In the genomic region with DNA sequence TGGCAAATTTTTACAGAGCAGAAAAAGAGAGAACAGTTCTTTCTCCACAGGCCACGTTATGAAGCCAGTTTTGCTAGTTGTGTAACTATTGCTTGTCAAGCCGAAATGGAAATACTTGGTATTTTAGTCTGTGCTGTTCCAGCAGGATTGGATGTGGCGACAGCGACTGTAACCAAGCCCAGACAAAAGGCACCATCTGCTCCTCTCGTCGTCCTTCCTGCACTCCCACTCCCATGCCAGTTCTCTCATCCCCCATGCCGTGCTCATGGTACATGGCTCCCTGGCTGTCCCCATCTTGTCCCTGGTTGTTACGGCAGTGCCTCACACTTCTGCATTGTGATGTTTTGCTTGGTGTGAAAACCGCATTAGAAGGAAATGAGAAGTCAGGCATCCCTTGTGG, we compare ENCODE assay signal across 17 cellular contexts.
"Had no signal": no experiment of that assay in that cellular context is flagged by ENCODE, and none has a peak within 500 bp of the region (broad histone marks: within the 10 kb centered on the region; RNA-seq: fewer than 3 reads in every experiment).

No MANE protein-coding gene starts in this region.

- H3K9me3 Mint-ChIP-seq: nephron had no signal

- H3K36me3 Mint-ChIP-seq: stimulated activated naive B cell treated with anti-CD40 and anti-IgM and Interleukin-4, amounts not matched to agents 10 μg/mL and 1 μg/mL and 100 μg/mL, for 72 hours had no signal

- H3K4me1 ChIP-seq: parathyroid adenoma, right lobe of liver, testis, uterus had no signal

- H3K9me3 ChIP-seq: right lobe of liver, testis, uterus had no signal

- H3K27ac Mint-ChIP-seq: activated naive CD4-positive, alpha-beta T cell treated with anti-CD3 and anti-CD28 coated beads for 36 hours; nephron; stimulated activated naive B cell treated with anti-CD40 and anti-IgM and Interleukin-4, amounts not matched to agents 10 μg/mL and 1 μg/mL and 100 μg/mL, for 72 hours had no signal

- H3K4me1 Mint-ChIP-seq: stimulated activated naive B cell treated with anti-CD40 and anti-IgM and Interleukin-4, amounts not matched to agents 10 μg/mL and 1 μg/mL and 100 μg/mL, for 72 hours had no signal

- H3K4me3 ChIP-seq: right lobe of liver, skin epidermis, testis, uterus had no signal

- DNase-seq: activated CD4-positive, alpha-beta T cell treated with anti-CD3 and anti-CD28 coated beads, Interleukin-2, amount 50 U/mL, for 4 hours; activated naive CD4-positive, alpha-beta T cell treated with anti-CD3 and anti-CD28 coated beads for 36 hours; activated T-cell treated with anti-CD3 and anti-CD28 coated beads, Interleukin-2, amount 50 U/mL, for 48 hours; amygdala; effector memory CD4-positive, alpha-beta T cell; left ventricle myocardium superior; mammary epithelial cell; right lobe of liver; stimulated activated CD4-positive, alpha-beta T cell treated with anti-CD3 and anti-CD28 coated beads, Interleukin-2, amount 100 ng/mL, for 24 hours; stimulated activated naive B cell treated with anti-CD40 and anti-IgM and Interleukin-4, amounts not matched to agents 10 μg/mL and 1 μg/mL and 100 μg/mL, for 72 hours; T-helper 1 cell; testis; trophoblast cell; uterus had no signal

- H3K27me3 ChIP-seq: right lobe of liver, testis, uterus had no signal

- H3K4me3 Mint-ChIP-seq: activated naive CD4-positive, alpha-beta T cell treated with anti-CD3 and anti-CD28 coated beads for 36 hours; nephron; stimulated activated naive B cell treated with anti-CD40 and anti-IgM and Interleukin-4, amounts not matched to agents 10 μg/mL and 1 μg/mL and 100 μg/mL, for 72 hours had no signal

- H3K27me3 Mint-ChIP-seq: stimulated activated naive B cell treated with anti-CD40 and anti-IgM and Interleukin-4, amounts not matched to agents 10 μg/mL and 1 μg/mL and 100 μg/mL, for 72 hours had no signal

- H3K36me3 ChIP-seq: right lobe of liver, uterus had no signal

- H3K27ac ChIP-seq: parathyroid adenoma, right lobe of liver, skin epidermis, testis, uterus had no signal
